13 cellular contexts compared by ENCODE assay signal in the genomic region with DNA sequence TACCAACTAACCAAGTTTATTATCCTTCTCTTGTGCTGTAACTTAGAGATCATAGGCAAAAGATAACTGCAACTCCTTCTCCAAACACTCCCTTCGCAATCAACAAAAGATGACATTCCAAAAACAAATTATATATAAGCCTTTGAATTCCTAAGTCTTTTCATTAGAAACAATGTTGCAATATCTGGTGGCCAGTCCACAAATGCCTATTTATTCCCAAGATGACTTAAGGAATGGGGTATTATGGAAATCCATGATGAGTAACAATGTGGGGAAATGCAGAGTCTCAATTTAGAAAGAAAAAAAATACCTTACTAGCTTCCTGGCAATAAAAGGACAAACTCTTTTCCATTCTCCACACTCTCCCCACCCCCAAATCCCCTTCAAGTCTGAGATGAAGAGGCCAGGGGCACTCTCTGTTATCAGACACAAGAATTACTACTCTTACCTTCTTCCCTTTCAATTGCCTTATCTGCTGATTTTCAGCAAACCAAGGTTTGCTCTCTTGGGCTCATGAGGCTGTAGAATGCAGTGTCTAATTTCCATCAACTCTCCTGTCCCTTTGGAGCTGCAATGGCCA. TPM values are rescaled to one million over a fixed set of nuclear protein-coding genes. Genes with fewer than 3 reads are reported as not detected.
A peak's percentile ranks its signal among the peaks of the same experiment; 100 is the strongest.
DNase-seq lines count a peak whose midpoint lies in the region; ATAC-seq and TF ChIP-seq lines count a peak whose summit lies in the region.
"Had no signal": no experiment of that assay in that cellular context is flagged by ENCODE, and none has a peak within 500 bp of the region (broad histone marks: within the 10 kb centered on the region; RNA-seq: fewer than 3 reads in every experiment).

No MANE protein-coding gene starts in this region.

- no peak for TF ChIP-seq CTCF in foreskin keratinocyte (conservative IDR thresholded peaks at IDR 0.05)
- TF ChIP-seq CTCF in tibial artery (IDR thresholded peaks at IDR 0.05), result no peak

- intact Hi-C loops in tibial artery (cut with DNase I; ENCODE audit: low total_unique reads), result no loop called here
- intact Hi-C loops in cardiac septum (cut with DNase I), result no loop called here

- no peaks in the 10 kb centered on the region for H3K36me3 ChIP-seq in tibial artery
- H3K36me3 ChIP-seq: prostate gland, thyroid gland had no signal

- no peak overlapping the region for H3K4me3 ChIP-seq in tibial artery
- H3K4me3 ChIP-seq: prostate gland, thyroid gland had no signal

- H3K27me3 ChIP-seq in foreskin keratinocyte (no peaks in the 10 kb centered on the region), tibial artery (no peaks in the 10 kb centered on the region)
- H3K27me3 ChIP-seq: thyroid gland had no signal

- H3K4me1 ChIP-seq in foreskin keratinocyte, result no peaks in the 10 kb centered on the region
- H3K4me1 ChIP-seq in tibial artery, result peaks cover 0 to 54% (median 9%) of the 10 kb centered on the region in 4 donors

- H3K27ac ChIP-seq in foreskin keratinocyte (no peak overlapping the region), tibial artery (peak overlapping the region; percentile 11 to 23)
- H3K27ac ChIP-seq: prostate gland, thyroid gland had no signal

- no peak for ATAC-seq in foreskin keratinocyte
- ATAC-seq: activated CD8-positive, alpha-beta T cell treated with anti-CD3 and anti-CD28 coated beads, Interleukin-2, amount 10 ng/mL, durations not matched to agents 7 days and 5 days had no signal

- DNase-seq in GM04503 (ENCODE audit: low read depth), result peak; percentile 74
- DNase-seq in astrocyte of the hippocampus (ENCODE audit: low read depth, low spot score), result peak; percentile 60
- DNase-seq in foreskin keratinocyte, result peak; percentile 12 to 31
- DNase-seq in tibial artery, result no peak
- no peak for DNase-seq in activated naive CD4-positive, alpha-beta T cell treated with Interleukin-2 at 50 U/mL for 16 hours
- DNase-seq in D341Med (ENCODE audit: low spot score), result no peak
- no peak for DNase-seq in cardiac septum (ENCODE audit: low spot score)
- DNase-seq: activated CD8-positive, alpha-beta T cell treated with anti-CD3 and anti-CD28 coated beads, Interleukin-2, amount 10 ng/mL, durations not matched to agents 7 days and 5 days; head of caudate nucleus; NCI-H1436 treated with DMSO at 0.1 percent for 48 hours; NCI-H226; thyroid gland had no signal

- H3K9me3 ChIP-seq in tibial artery, result no peaks in the 10 kb centered on the region
- H3K9me3 ChIP-seq: prostate gland, thyroid gland had no signal

RNA-seq across cellular contexts. Expression of a gene that starts 27.3 kb away (rescaled TPM):
- total RNA-seq in foreskin keratinocyte, result 4.2 and 4.6 TPM in 2 replicates
- polyA plus RNA-seq in foreskin keratinocyte, result 1.0 and 1.1 TPM in 2 replicates
- total RNA-seq in cardiac septum, result 24.2 TPM

Comparison
In these comparisons a context has a peak if more than half of its experiments do, and no peak if none do; other contexts are left out.
1. DNase-seq: peak in GM04503 (single experiment), astrocyte of the hippocampus (single experiment) and foreskin keratinocyte (2 of 2); none in tibial artery (0 of 2), activated naive CD4-positive, alpha-beta T cell treated with Interleukin-2 at 50 U/mL for 16 hours (single experiment), D341Med (single experiment) and cardiac septum (single experiment).